12 cellular contexts compared by ENCODE assay signal in genomic region chrX:2697741-2698294, GRCh38. TPM values are rescaled to one million over a fixed set of nuclear protein-coding genes. Genes with fewer than 3 reads are reported as not detected.
A peak's percentile ranks its signal among the peaks of the same experiment; 100 is the strongest.
DNase-seq lines count a peak whose midpoint lies in the region; TF ChIP-seq lines count a peak whose summit lies in the region.
"Had no signal": no experiment of that assay in that cellular context is flagged by ENCODE, and none has a peak within 500 bp of the region (broad histone marks: within the 10 kb centered on the region; RNA-seq: fewer than 3 reads in every experiment).

No MANE protein-coding gene starts in this region.

- no peaks in the 10 kb centered on the region for H3K27me3 Mint-ChIP-seq in activated CD4-positive, alpha-beta memory T cell treated with anti-CD3 and anti-CD28 coated beads, Interleukin-2, amount 10 ng/mL, durations not matched to agents 7 days and 5 days
- no peaks in the 10 kb centered on the region for H3K27me3 Mint-ChIP-seq in mesothelial cell of epicardium (ENCODE audit: low read depth)

- H3K36me3 ChIP-seq in BLaER1 treated with 17β-estradiol and CSF1 and Interleukin-3, amounts not matched to agents 10 nM and 100 nM: peaks cover 11 to 35% (median 22%) of the 10 kb centered on the region in 11 experiments; a peak in 21 of 22 replicates
- peaks cover 71% of the 10 kb centered on the region for H3K36me3 ChIP-seq in MG63
- H3K36me3 ChIP-seq: ovary, thyroid gland had no signal

- H3K36me3 Mint-ChIP-seq in activated CD4-positive, alpha-beta memory T cell treated with anti-CD3 and anti-CD28 coated beads, Interleukin-2, amount 10 ng/mL, durations not matched to agents 7 days and 5 days (ENCODE audit: low read depth): peaks cover 86% of the 10 kb centered on the region
- H3K36me3 Mint-ChIP-seq in mesothelial cell of epicardium: peaks cover 15% of the 10 kb centered on the region

- H3K4me2 ChIP-seq in BLaER1 treated with 17β-estradiol and CSF1 and Interleukin-3, amounts not matched to agents 10 nM and 100 nM: peak overlapping the region; percentile 89 to 99 (median 96)

- peak overlapping the region; percentile 68 for H3K4me3 Mint-ChIP-seq in activated CD4-positive, alpha-beta memory T cell treated with anti-CD3 and anti-CD28 coated beads, Interleukin-2, amount 10 ng/mL, durations not matched to agents 7 days and 5 days
- no peak overlapping the region for H3K4me3 Mint-ChIP-seq in mesothelial cell of epicardium

- CTCF ChIA-PET in HEK293T (lab: Yijun Ruan, JAX): no interaction called here
- CTCF ChIA-PET in activated CD4-positive, alpha-beta memory T cell treated with anti-CD3 and anti-CD28 coated beads, Interleukin-2, amount 10 ng/mL, durations not matched to agents 7 days and 5 days (lab: Charles Lee): no interaction called here

- peaks cover 97% of the 10 kb centered on the region for H3K4me1 Mint-ChIP-seq in activated CD4-positive, alpha-beta memory T cell treated with anti-CD3 and anti-CD28 coated beads, Interleukin-2, amount 10 ng/mL, durations not matched to agents 7 days and 5 days
- H3K4me1 Mint-ChIP-seq in mesothelial cell of epicardium: peaks cover 64% of the 10 kb centered on the region

- H3K4me1 ChIP-seq in BLaER1 treated with 17β-estradiol and CSF1 and Interleukin-3, amounts not matched to agents 10 nM and 100 nM: peaks cover 89 to 98% (median 95%) of the 10 kb centered on the region in 10 experiments

- peak overlapping the region; percentile 55 to 99 (median 75); a peak in 21 of 22 replicates for H3K9ac ChIP-seq in BLaER1 treated with 17β-estradiol and CSF1 and Interleukin-3, amounts not matched to agents 10 nM and 100 nM

- DNase-seq in HEK293T (ENCODE audit: extremely low spot score): no peak
- no peak for DNase-seq in activated CD4-positive, alpha-beta memory T cell treated with anti-CD3 and anti-CD28 coated beads, Interleukin-2, amount 10 ng/mL, durations not matched to agents 7 days and 5 days
- DNase-seq in mesothelial cell of epicardium (ENCODE audit: low spot score in 2 of 2, unreplicated experiment in 2 of 2): no peak
- DNase-seq in stimulated activated CD4-positive, alpha-beta T cell treated with anti-CD3 and anti-CD28 coated beads, Interleukin-4, amount 100 ng/mL, for 1 hour: no peak
- no peak for DNase-seq in ACHN
- no peak for DNase-seq in stimulated activated naive CD4-positive, alpha-beta T cell (lab: John Stamatoyannopoulos, UW)
- no peak for DNase-seq in MG63
- DNase-seq: NCI-H226, ovary, thyroid gland had no signal

- in situ Hi-C loops in ACHN (cut with HindIII; ENCODE audit: low pct_ligation_motif_present, low pct_unique_long_range_greater_than_20kb, low sequenced_read_pairs): no loop called here

- peak overlapping the region; percentile 33 to 66 (median 51); a peak in 18 of 20 replicates for H3K4me3 ChIP-seq in BLaER1 treated with 17β-estradiol and CSF1 and Interleukin-3, amounts not matched to agents 10 nM and 100 nM
- H3K4me3 ChIP-seq in MG63: no peak overlapping the region
- H3K4me3 ChIP-seq: ovary, thyroid gland had no signal

- H4K20me1 ChIP-seq in BLaER1 treated with 17β-estradiol and CSF1 and Interleukin-3, amounts not matched to agents 10 nM and 100 nM: peaks cover 36 to 89% (median 51%) of the 10 kb centered on the region in 11 experiments; a peak in 21 of 22 replicates

- POLR2A ChIA-PET in HEK293T (lab: Yijun Ruan, JAX): no interaction called here
- POLR2A ChIA-PET in activated CD4-positive, alpha-beta memory T cell treated with anti-CD3 and anti-CD28 coated beads, Interleukin-2, amount 10 ng/mL, durations not matched to agents 7 days and 5 days (lab: Charles Lee): no interaction called here

- H3K9me3 Mint-ChIP-seq in activated CD4-positive, alpha-beta memory T cell treated with anti-CD3 and anti-CD28 coated beads, Interleukin-2, amount 10 ng/mL, durations not matched to agents 7 days and 5 days: peaks cover 2% of the 10 kb centered on the region
- H3K9me3 Mint-ChIP-seq in mesothelial cell of epicardium: peaks cover 6% of the 10 kb centered on the region

- peaks cover 0 to 6% (median 0%) of the 10 kb centered on the region in 11 experiments; a peak in 2 of 22 replicates for H3K9me3 ChIP-seq in BLaER1 treated with 17β-estradiol and CSF1 and Interleukin-3, amounts not matched to agents 10 nM and 100 nM (replicated peaks in 1 of 11)
- H3K9me3 ChIP-seq in MG63: no peaks in the 10 kb centered on the region
- H3K9me3 ChIP-seq: ovary, thyroid gland had no signal

- H3K27me3 ChIP-seq in BLaER1 treated with 17β-estradiol and CSF1 and Interleukin-3, amounts not matched to agents 10 nM and 100 nM: no peaks in the 10 kb centered on the region
- H3K27me3 ChIP-seq in MG63: no peaks in the 10 kb centered on the region
- H3K27me3 ChIP-seq: ovary, thyroid gland had no signal

- H3K27ac ChIP-seq in BLaER1 treated with 17β-estradiol and CSF1 and Interleukin-3, amounts not matched to agents 10 nM and 100 nM: peak overlapping the region; percentile 73 to 97 (median 93); a peak in 21 of 22 replicates
- H3K27ac ChIP-seq: ovary, thyroid gland had no signal

- H3K27ac Mint-ChIP-seq in activated CD4-positive, alpha-beta memory T cell treated with anti-CD3 and anti-CD28 coated beads, Interleukin-2, amount 10 ng/mL, durations not matched to agents 7 days and 5 days: peak overlapping the region; percentile 92
- H3K27ac Mint-ChIP-seq in mesothelial cell of epicardium: peak overlapping the region; percentile 37

- no peak for TF ChIP-seq CTCF in mesothelial cell of epicardium (IDR thresholded peaks at IDR 0.05; ENCODE audit: unreplicated experiment)

TF ChIP-seq in HEK293T, 16 proteins besides CTCF, POLR2A, EP300 and RAD21:
- TF ChIP-seq PKNOX1 (IDR thresholded peaks at IDR 0.05): peak; percentile 48; the same call in 1 of the 2 replicates
- no peak for TF ChIP-seq HDGF (IDR thresholded peaks at IDR 0.05; ENCODE audit: borderline replicate concordance)
- no peak for TF ChIP-seq NFRKB (IDR thresholded peaks at IDR 0.05)
- no peak for TF ChIP-seq ZNF384 (IDR thresholded peaks at IDR 0.05)

RNA-seq across cellular contexts. Expression of gene CD99, which starts 6.7 kb away (rescaled TPM):
- 100 to 1,000 TPM; 389 to 410 TPM for total RNA-seq in activated CD4-positive, alpha-beta memory T cell treated with anti-CD3 and anti-CD28 coated beads, Interleukin-2, amount 10 ng/mL, durations not matched to agents 7 days and 5 days
- 244 to 260 TPM (median 248 TPM) in 3 replicates for total RNA-seq in mesothelial cell of epicardium
- total RNA-seq in MG63 (2014; rRNA removed; shearing (Covaris generic); ENCODE audit: low replicate concordance): 582 and 695 TPM in 2 replicates

RNA-seq across cellular contexts. Expression of gene XG, which starts 54.0 kb away (rescaled TPM):
- not detected for total RNA-seq in activated CD4-positive, alpha-beta memory T cell treated with anti-CD3 and anti-CD28 coated beads, Interleukin-2, amount 10 ng/mL, durations not matched to agents 7 days and 5 days
- total RNA-seq in mesothelial cell of epicardium: 0.60 to 1.3 TPM (median 1.2 TPM) in 3 replicates
- 1.3 TPM in 1 of 2 replicates, not detected in the other for total RNA-seq in MG63 (2014; rRNA removed; shearing (Covaris generic); ENCODE audit: low replicate concordance)
- total RNA-seq: Daoy had no signal
